Comparison of ENCODE assay signal across 1 cellular context in genomic region chr18:22066083-22066485, GRCh38.
A peak's percentile ranks its signal among the peaks of the same experiment; 100 is the strongest.
TF ChIP-seq lines count a peak whose summit lies in the region.

No MANE protein-coding gene starts in this region.

TF ChIP-seq in K562, 482 proteins besides CTCF, POLR2A, EP300 and RAD21 (continued from another document and continues in another):
- TF ChIP-seq ZNF146 (CRISPR knock-in tag; IDR thresholded peaks at IDR 0.05; ENCODE audit: unreplicated experiment) (no peak), DPF2 (IDR thresholded peaks at IDR 0.05) (peak; percentile 32; the same call in 1 of the 2 replicates), SMARCC2 (IDR thresholded peaks at IDR 0.05; ENCODE audit: low read depth) (no peak), ID3 (CRISPR knock-in tag; IDR thresholded peaks at IDR 0.05) (no peak), ID3 (tag; IDR thresholded peaks at IDR 0.05) (no peak), SRSF1 (IDR thresholded peaks at IDR 0.05; ENCODE audit: low read depth, low read length) (no peak), PCBP2 (IDR thresholded peaks at IDR 0.05; ENCODE audit: low read depth, low read length, poor library complexity, severe bottlenecking) (no peak), PCBP1 (IDR thresholded peaks at IDR 0.05; ENCODE audit: low read depth, low read length, poor library complexity, severe bottlenecking) (no peak), EGR1 (conservative IDR thresholded peaks at IDR 0.05) (peak; percentile 56; the same call in 1 of the 2 replicates), ZNF408 (CRISPR knock-in tag; IDR thresholded peaks at IDR 0.05; ENCODE audit: low read depth) (no peak), ZNF354B (CRISPR knock-in tag; IDR thresholded peaks at IDR 0.05) (no peak), ETS2 (tag; IDR thresholded peaks at IDR 0.05; ENCODE audit: borderline replicate concordance, poor library complexity, severe bottlenecking) (no peak), TRIM25 (IDR thresholded peaks at IDR 0.05; ENCODE audit: borderline replicate concordance) (no peak), ZNF384 (IDR thresholded peaks at IDR 0.05; ENCODE audit: low read depth, low read length) (no peak), RFX1 (IDR thresholded peaks at IDR 0.05) (peak; percentile 94), HDAC1 (IDR thresholded peaks at IDR 0.05) (peak in 1 of 2 experiments; percentile 46; a peak in 1 of 4 replicates), TCFL5 (CRISPR knock-in tag; conservative IDR thresholded peaks at IDR 0.05) (no peak), MCM2 (IDR thresholded peaks at IDR 0.05; ENCODE audit: low read depth) (no peak), ZNF253 (CRISPR knock-in tag; conservative IDR thresholded peaks at IDR 0.05) (no peak), RCOR1 (IDR thresholded peaks at IDR 0.05; ENCODE audit: borderline replicate concordance in 1 of 2, low read depth in 2 of 2, low read length in 2 of 2) (peak in 1 of 2 experiments; percentile 94; a peak in 3 of 4 replicates), MED1 (CRISPR knock-in tag; IDR thresholded peaks at IDR 0.05; ENCODE audit: borderline replicate concordance) (no peak), HOXB6 (CRISPR knock-in tag; IDR thresholded peaks at IDR 0.05; ENCODE audit: borderline replicate concordance) (no peak), SIN3B (IDR thresholded peaks at IDR 0.05; ENCODE audit: low read depth) (no peak), THAP7 (CRISPR knock-in tag; IDR thresholded peaks at IDR 0.05) (no peak), ZNF274 (IDR thresholded peaks at IDR 0.05; ENCODE audit: borderline replicate concordance, low read depth, low read length) (no peak), RAD51 (IDR thresholded peaks at IDR 0.05; ENCODE audit: borderline replicate concordance, low read depth) (no peak), NR0B1 (IDR thresholded peaks at IDR 0.05; ENCODE audit: partially characterized antibody) (no peak), GATAD2A (IDR thresholded peaks at IDR 0.05) (no peak), KAT8 (IDR thresholded peaks at IDR 0.05; ENCODE audit: low read depth) (no peak), HDAC2 (IDR thresholded peaks at IDR 0.05) (no peak), JUNB (CRISPR knock-in tag; conservative IDR thresholded peaks at IDR 0.05) (no peak), TEAD4 (IDR thresholded peaks at IDR 0.05; ENCODE audit: low read length) (peak; percentile 85), TEAD4 (CRISPR knock-in tag; IDR thresholded peaks at IDR 0.05; ENCODE audit: borderline replicate concordance) (no peak), HDAC8 (tag; IDR thresholded peaks at IDR 0.05) (no peak), FOS (IDR thresholded peaks at IDR 0.05; ENCODE audit: extremely low read depth, insufficient read length) (no peak), SAP30 (IDR thresholded peaks at IDR 0.05; ENCODE audit: borderline replicate concordance, insufficient read depth, low read depth, low read length, poor library complexity, severe bottlenecking) (no peak), STAT5A (IDR thresholded peaks at IDR 0.05; ENCODE audit: borderline replicate concordance, low read length) (peak; percentile 54; the same call in 1 of the 2 replicates), ZNF224 (CRISPR knock-in tag; IDR thresholded peaks at IDR 0.05) (no peak), ZNF175 (CRISPR knock-in tag; IDR thresholded peaks at IDR 0.05; ENCODE audit: low read depth) (no peak), JUN (IDR thresholded peaks at IDR 0.05; ENCODE audit: borderline replicate concordance, low read depth, low read length) (no peak), JUN (CRISPR knock-in tag; IDR thresholded peaks at IDR 0.05; ENCODE audit: borderline replicate concordance) (no peak), KDM5B (IDR thresholded peaks at IDR 0.05; ENCODE audit: insufficient replicate concordance, low read depth, low read length) (no peak), ELF1 (tag; IDR thresholded peaks at IDR 0.05) (no peak), ZNF140 (CRISPR knock-in tag; IDR thresholded peaks at IDR 0.05) (no peak), MAZ (CRISPR knock-in tag; conservative IDR thresholded peaks at IDR 0.05 in 1 of 2, IDR thresholded peaks at IDR 0.05 in 1 of 2) (no peak), PTRF (tag; IDR thresholded peaks at IDR 0.05) (no peak), NR4A1 (CRISPR knock-in tag; IDR thresholded peaks at IDR 0.05) (no peak), NR4A1 (tag; IDR thresholded peaks at IDR 0.05) (no peak), TOE1 (IDR thresholded peaks at IDR 0.05; ENCODE audit: borderline replicate concordance) (no peak), TOE1 (CRISPR knock-in tag; IDR thresholded peaks at IDR 0.05; ENCODE audit: borderline replicate concordance, low read depth) (no peak), CREM (IDR thresholded peaks at IDR 0.05; ENCODE audit: low read depth) (0 out of 2 replicates have a peak, but pooled peaks have one; percentile 25), SMARCA4 (IDR thresholded peaks at IDR 0.05) (no peak), ZC3H11A (IDR thresholded peaks at IDR 0.05; ENCODE audit: low read depth, low read length) (no peak), TAF7 (tag; IDR thresholded peaks at IDR 0.05) (no peak), MYNN (IDR thresholded peaks at IDR 0.05) (no peak), MYNN (CRISPR knock-in tag; IDR thresholded peaks at IDR 0.05) (no peak), ZKSCAN8 (CRISPR knock-in tag; IDR thresholded peaks at IDR 0.05) (no peak), ZNF699 (CRISPR knock-in tag; IDR thresholded peaks at IDR 0.05; ENCODE audit: insufficient replicate concordance) (no peak), CXXC5 (CRISPR knock-in tag; IDR thresholded peaks at IDR 0.05) (no peak), ZEB2 (IDR thresholded peaks at IDR 0.05) (no peak), SAFB (IDR thresholded peaks at IDR 0.05; ENCODE audit: borderline replicate concordance, low read depth, low read length) (no peak), RBM17 (IDR thresholded peaks at IDR 0.05; ENCODE audit: borderline replicate concordance, low read depth, low read length) (no peak), SLC30A9 (CRISPR knock-in tag; IDR thresholded peaks at IDR 0.05) (no peak), ZNF121 (CRISPR knock-in tag; conservative IDR thresholded peaks at IDR 0.05) (no peak), CBFA2T3 (IDR thresholded peaks at IDR 0.05) (peak; percentile 90), IFI16 (CRISPR knock-in tag; IDR thresholded peaks at IDR 0.05) (no peak), ZNF24 (IDR thresholded peaks at IDR 0.05) (no peak), MAFK (IDR thresholded peaks at IDR 0.05; ENCODE audit: low read length) (no peak), SETDB1 (IDR thresholded peaks at IDR 0.05; ENCODE audit: low read length) (no peak), KDM1A (IDR thresholded peaks at IDR 0.05) (peak; percentile 85 to 89), ZNF764 (CRISPR knock-in tag; IDR thresholded peaks at IDR 0.05; ENCODE audit: low read depth) (no peak), TAF9B (IDR thresholded peaks at IDR 0.05; ENCODE audit: partially characterized antibody) (no peak), SNIP1 (IDR thresholded peaks at IDR 0.05; ENCODE audit: low read depth) (no peak), TRIM24 (IDR thresholded peaks at IDR 0.05) (0 out of 4 replicates have a peak, but pooled peaks have one; percentile 23 to 30)
- TF ChIP-seq, protein P1, sequence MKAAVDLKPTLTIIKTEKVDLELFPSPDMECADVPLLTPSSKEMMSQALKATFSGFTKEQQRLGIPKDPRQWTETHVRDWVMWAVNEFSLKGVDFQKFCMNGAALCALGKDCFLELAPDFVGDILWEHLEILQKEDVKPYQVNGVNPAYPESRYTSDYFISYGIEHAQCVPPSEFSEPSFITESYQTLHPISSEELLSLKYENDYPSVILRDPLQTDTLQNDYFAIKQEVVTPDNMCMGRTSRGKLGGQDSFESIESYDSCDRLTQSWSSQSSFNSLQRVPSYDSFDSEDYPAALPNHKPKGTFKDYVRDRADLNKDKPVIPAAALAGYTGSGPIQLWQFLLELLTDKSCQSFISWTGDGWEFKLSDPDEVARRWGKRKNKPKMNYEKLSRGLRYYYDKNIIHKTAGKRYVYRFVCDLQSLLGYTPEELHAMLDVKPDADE (conservative IDR thresholded peaks at IDR 0.05; ENCODE audit: control insufficient read depth, low read depth, low read length) = no peak
- TF ChIP-seq, protein P2, sequence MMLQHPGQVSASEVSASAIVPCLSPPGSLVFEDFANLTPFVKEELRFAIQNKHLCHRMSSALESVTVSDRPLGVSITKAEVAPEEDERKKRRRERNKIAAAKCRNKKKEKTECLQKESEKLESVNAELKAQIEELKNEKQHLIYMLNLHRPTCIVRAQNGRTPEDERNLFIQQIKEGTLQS (IDR thresholded peaks at IDR 0.05) = no peak
- TF ChIP-seq, protein P2 (CRISPR knock-in tag; conservative IDR thresholded peaks at IDR 0.05) = no peak
- TF ChIP-seq, protein P3, sequence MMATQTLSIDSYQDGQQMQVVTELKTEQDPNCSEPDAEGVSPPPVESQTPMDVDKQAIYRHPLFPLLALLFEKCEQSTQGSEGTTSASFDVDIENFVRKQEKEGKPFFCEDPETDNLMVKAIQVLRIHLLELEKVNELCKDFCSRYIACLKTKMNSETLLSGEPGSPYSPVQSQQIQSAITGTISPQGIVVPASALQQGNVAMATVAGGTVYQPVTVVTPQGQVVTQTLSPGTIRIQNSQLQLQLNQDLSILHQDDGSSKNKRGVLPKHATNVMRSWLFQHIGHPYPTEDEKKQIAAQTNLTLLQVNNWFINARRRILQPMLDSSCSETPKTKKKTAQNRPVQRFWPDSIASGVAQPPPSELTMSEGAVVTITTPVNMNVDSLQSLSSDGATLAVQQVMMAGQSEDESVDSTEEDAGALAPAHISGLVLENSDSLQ (IDR thresholded peaks at IDR 0.05) = no peak
- TF ChIP-seq, protein P4, sequence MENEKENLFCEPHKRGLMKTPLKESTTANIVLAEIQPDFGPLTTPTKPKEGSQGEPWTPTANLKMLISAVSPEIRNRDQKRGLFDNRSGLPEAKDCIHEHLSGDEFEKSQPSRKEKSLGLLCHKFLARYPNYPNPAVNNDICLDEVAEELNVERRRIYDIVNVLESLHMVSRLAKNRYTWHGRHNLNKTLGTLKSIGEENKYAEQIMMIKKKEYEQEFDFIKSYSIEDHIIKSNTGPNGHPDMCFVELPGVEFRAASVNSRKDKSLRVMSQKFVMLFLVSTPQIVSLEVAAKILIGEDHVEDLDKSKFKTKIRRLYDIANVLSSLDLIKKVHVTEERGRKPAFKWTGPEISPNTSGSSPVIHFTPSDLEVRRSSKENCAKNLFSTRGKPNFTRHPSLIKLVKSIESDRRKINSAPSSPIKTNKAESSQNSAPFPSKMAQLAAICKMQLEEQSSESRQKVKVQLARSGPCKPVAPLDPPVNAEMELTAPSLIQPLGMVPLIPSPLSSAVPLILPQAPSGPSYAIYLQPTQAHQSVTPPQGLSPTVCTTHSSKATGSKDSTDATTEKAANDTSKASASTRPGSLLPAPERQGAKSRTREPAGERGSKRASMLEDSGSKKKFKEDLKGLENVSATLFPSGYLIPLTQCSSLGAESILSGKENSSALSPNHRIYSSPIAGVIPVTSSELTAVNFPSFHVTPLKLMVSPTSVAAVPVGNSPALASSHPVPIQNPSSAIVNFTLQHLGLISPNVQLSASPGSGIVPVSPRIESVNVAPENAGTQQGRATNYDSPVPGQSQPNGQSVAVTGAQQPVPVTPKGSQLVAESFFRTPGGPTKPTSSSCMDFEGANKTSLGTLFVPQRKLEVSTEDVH (IDR thresholded peaks at IDR 0.05; ENCODE audit: low read depth, partially characterized antibody) = no peak
- TF ChIP-seq, protein P5, sequence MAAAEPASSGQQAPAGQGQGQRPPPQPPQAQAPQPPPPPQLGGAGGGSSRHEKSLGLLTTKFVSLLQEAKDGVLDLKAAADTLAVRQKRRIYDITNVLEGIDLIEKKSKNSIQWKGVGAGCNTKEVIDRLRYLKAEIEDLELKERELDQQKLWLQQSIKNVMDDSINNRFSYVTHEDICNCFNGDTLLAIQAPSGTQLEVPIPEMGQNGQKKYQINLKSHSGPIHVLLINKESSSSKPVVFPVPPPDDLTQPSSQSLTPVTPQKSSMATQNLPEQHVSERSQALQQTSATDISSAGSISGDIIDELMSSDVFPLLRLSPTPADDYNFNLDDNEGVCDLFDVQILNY (CRISPR knock-in tag; IDR thresholded peaks at IDR 0.05) = no peak
